ENCODE assay signal across 10 cellular contexts in the genomic region with DNA sequence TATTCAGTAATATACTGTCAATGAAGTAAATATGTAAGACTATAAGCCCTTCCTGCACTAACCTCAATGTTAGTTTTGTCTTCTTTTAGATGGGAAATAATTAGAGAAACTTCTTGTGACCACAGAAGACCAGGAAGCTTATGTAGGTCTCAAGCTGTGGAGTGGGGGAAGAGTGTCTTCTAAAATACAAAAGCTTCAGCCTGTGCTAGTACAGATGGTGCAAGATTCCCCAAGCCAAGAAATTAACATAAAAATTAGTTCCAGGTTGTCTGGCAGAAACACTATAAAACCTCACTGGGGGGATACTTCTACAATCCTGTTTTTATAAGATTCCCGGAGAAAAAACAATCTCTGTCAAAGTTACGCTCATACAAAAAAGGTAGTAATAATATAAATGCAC.
DNase-seq lines count a peak whose midpoint lies in the region; ATAC-seq and TF ChIP-seq lines count a peak whose summit lies in the region.
"Had no signal": no experiment of that assay in that cellular context is flagged by ENCODE, and none has a peak within 500 bp of the region (broad histone marks: within the 10 kb centered on the region; RNA-seq: fewer than 3 reads in every experiment).

No MANE protein-coding gene starts in this region.

- H3K36me3 ChIP-seq in CD8-positive, alpha-beta memory T cell (ENCODE audit: insufficient read depth, low read length), result no peaks in the 10 kb centered on the region
- H3K36me3 ChIP-seq in neutrophil, result no peaks in the 10 kb centered on the region

- H3K4me1 ChIP-seq in CD8-positive, alpha-beta memory T cell (ENCODE audit: insufficient read depth, low read length), result peaks cover 56% of the 10 kb centered on the region
- peaks cover 21 to 27% of the 10 kb centered on the region in 2 experiments for H3K4me1 ChIP-seq in neutrophil (ENCODE audit: control insufficient read depth in 1 of 2, insufficient read depth in 1 of 2, low read depth in 1 of 2, low read length in 1 of 2)
- H3K4me1 ChIP-seq: Caco-2 had no signal

- H3K36me3 Mint-ChIP-seq in CD8-positive, alpha-beta memory T cell, result peaks cover 14 to 56% (median 15%) of the 10 kb centered on the region in 3 donors
- H3K36me3 Mint-ChIP-seq in MCF 10A (ENCODE audit: insufficient read depth, unreplicated experiment), result peaks cover 10% of the 10 kb centered on the region

- no peaks in the 10 kb centered on the region for H3K27me3 ChIP-seq in CD8-positive, alpha-beta memory T cell (ENCODE audit: insufficient read depth, low read length, poor library complexity, severe bottlenecking)
- no peaks in the 10 kb centered on the region for H3K27me3 ChIP-seq in neutrophil

- TF ChIP-seq CTCF in neutrophil (IDR thresholded peaks at IDR 0.05) (no peak), omental fat pad (IDR thresholded peaks at IDR 0.05) (no peak), MCF 10A (IDR thresholded peaks at IDR 0.05; ENCODE audit: unreplicated experiment) (no peak)

- no peaks in the 10 kb centered on the region for H3K27me3 Mint-ChIP-seq in CD8-positive, alpha-beta memory T cell
- no peaks in the 10 kb centered on the region for H3K27me3 Mint-ChIP-seq in MCF 10A (ENCODE audit: insufficient read depth, unreplicated experiment)

- peak overlapping the region; percentile 39 to 96 (median 86) for H3K27ac Mint-ChIP-seq in CD8-positive, alpha-beta memory T cell
- H3K27ac Mint-ChIP-seq in MCF 10A (ENCODE audit: low read depth, unreplicated experiment), result no peak overlapping the region

- H3K9me3 ChIP-seq in CD8-positive, alpha-beta memory T cell (ENCODE audit: low read length), result no peaks in the 10 kb centered on the region
- H3K9me3 ChIP-seq in neutrophil, result no peaks in the 10 kb centered on the region

- peak overlapping the region; percentile 4 to 64 (median 51) for H3K4me3 Mint-ChIP-seq in CD8-positive, alpha-beta memory T cell
- H3K4me3 Mint-ChIP-seq in MCF 10A (ENCODE audit: unreplicated experiment), result no peak overlapping the region

- peaks cover 0 to 3% (median 2%) of the 10 kb centered on the region in 5 donors for H3K9me3 Mint-ChIP-seq in CD8-positive, alpha-beta memory T cell
- no peaks in the 10 kb centered on the region for H3K9me3 Mint-ChIP-seq in MCF 10A (ENCODE audit: unreplicated experiment)

- CTCF ChIA-PET in CD8-positive, alpha-beta memory T cell (lab: Charles Lee), result interaction anchor here (0.7 to 1.7 kb wide), 2 partner anchors 9 to 65 kb away, joined by 4 read pairs; no protein-coding TSS in a partner anchor
- CTCF ChIA-PET in MCF 10A (lab: Yijun Ruan, JAX), result interaction anchor here (0.7 kb wide), 1 partner anchor 17 kb away, joined by 3 read pairs; no protein-coding TSS in a partner anchor

- POLR2A ChIA-PET in CD8-positive, alpha-beta memory T cell (lab: Charles Lee), result no interaction called here
- POLR2A ChIA-PET in MCF 10A (lab: Yijun Ruan, JAX), result interaction anchor here (0.7 to 1.2 kb wide), 2 partner anchors 9 to 114 kb away, joined by 4 read pairs; a partner anchor contains a TSS

- no peak overlapping the region for H3K27ac ChIP-seq in CD8-positive, alpha-beta memory T cell (ENCODE audit: low read depth, low read length)
- H3K27ac ChIP-seq in caudate nucleus (ENCODE audit: low read depth, low read length) (peak overlapping the region; percentile 46), neutrophil (peak overlapping the region; percentile 35)

- no peak for DNase-seq in CD8-positive, alpha-beta memory T cell
- DNase-seq in MV-4-11 (lab: John Stamatoyannopoulos, UW) (peak; percentile 35), caudate nucleus (lab: John Stamatoyannopoulos, UW) (peak in 1 of 61 donors; percentile 60), omental fat pad (ENCODE audit: low spot score) (no peak), MCF 10A (ENCODE audit: unreplicated experiment) (no peak), retina (no peak)
- DNase-seq in stimulated activated CD4-positive, alpha-beta T cell treated with anti-CD3 and anti-CD28 coated beads, Interleukin-4, amount 100 ng/mL, for 24 hours, result no peak
- DNase-seq: Caco-2, NCI-H345 had no signal

- no peak for ATAC-seq in omental fat pad (ENCODE audit: low FRiP score)

- peaks cover 35 to 71% (median 68%) of the 10 kb centered on the region in 3 donors for H3K4me1 Mint-ChIP-seq in CD8-positive, alpha-beta memory T cell
- H3K4me1 Mint-ChIP-seq in MCF 10A (ENCODE audit: insufficient read depth, unreplicated experiment), result no peaks in the 10 kb centered on the region

- H3K4me3 ChIP-seq in CD8-positive, alpha-beta memory T cell (ENCODE audit: low read length), result no peak overlapping the region
- H3K4me3 ChIP-seq in neutrophil (ENCODE audit: low read depth in 1 of 2, low read length in 1 of 2), result no peak overlapping the region

- BruUV-seq in MCF 10A (replicated peaks; lab: Mats Ljungman, UMichigan), result no TSS peak

- intact Hi-C loops in MCF 10A (cut with micrococcal nuclease), result no loop called here
